In the genomic region with DNA sequence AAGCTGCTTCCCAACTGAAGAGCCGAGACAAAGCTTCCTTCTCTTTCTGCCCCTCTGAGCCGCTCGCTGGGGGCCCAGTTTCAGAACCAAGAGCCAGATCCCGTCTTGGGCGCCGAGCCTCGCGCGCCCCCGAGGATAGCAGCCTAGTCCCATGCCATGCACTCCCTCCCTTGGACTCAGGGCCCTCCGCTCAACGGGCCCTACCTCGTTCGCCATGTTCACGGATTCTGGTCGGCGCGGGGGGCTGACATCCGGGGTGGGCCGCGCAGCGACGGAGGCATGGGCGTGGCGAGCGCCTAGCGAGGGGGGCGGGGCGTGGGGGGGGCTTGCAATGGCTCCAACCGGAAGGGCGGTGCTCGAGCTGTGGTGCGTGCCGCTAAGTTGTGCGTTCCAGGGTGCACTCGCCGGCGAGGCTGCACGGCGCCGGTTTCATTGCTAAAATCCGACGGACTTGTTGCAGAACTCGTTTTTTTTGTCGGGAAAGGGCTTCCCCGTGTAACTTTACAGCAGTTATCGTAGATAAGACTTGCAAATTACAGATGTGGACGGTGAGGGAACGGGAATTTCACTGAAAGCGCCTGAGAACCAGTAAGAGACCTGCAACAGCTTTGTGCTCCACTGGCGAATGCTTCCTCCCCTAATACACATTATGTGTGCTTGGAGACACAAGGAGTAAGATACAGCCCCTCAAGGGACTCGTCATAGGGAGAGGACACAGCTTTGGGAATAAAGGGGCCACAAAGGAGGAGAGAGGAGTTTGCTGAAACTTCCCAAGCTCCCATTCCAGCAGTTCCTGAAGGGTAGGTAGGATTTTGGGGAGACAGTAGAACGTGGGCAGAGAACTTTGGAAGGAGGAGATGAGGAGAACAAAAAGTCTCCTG, we compare ENCODE assay signal across 8 cellular contexts. TPM values are rescaled to one million over a fixed set of nuclear protein-coding genes. Genes with fewer than 3 reads are reported as not detected.
DNase-seq lines count a peak whose midpoint lies in the region; ATAC-seq and TF ChIP-seq lines count a peak whose summit lies in the region.

A gene (minus strand): TSS at position 304 of the 881 bp plus-strand sequence. CDS start 88 bp downstream, at position 216.

- no peaks in the 10 kb centered on the region for H3K9me3 Mint-ChIP-seq in T-helper 1 cell treated with Interleukin-12 subunit alpha and Interleukin-12 subunit beta and Interleukin-4 antibody, amounts not matched to agents 30 μg/mL and 1 μg/mL, for 36 hours
- H3K9me3 Mint-ChIP-seq in progenitor cell of endocrine pancreas (ENCODE audit: low read depth), result peaks cover 3% of the 10 kb centered on the region

- H3K4me1 Mint-ChIP-seq in T-helper 1 cell treated with Interleukin-12 subunit alpha and Interleukin-12 subunit beta and Interleukin-4 antibody, amounts not matched to agents 30 μg/mL and 1 μg/mL, for 36 hours (ENCODE audit: low read depth), result peaks cover 26% of the 10 kb centered on the region
- H3K4me1 Mint-ChIP-seq in progenitor cell of endocrine pancreas (ENCODE audit: low read depth), result peaks cover 45% of the 10 kb centered on the region

- peak; percentile 95 for ATAC-seq in HG02798 (IDR thresholded peaks at IDR 0.05; ENCODE audit: poor library complexity, unreplicated experiment)
- ATAC-seq in upper lobe of right lung, result peak; percentile 99

- H3K27me3 Mint-ChIP-seq in T-helper 1 cell treated with Interleukin-12 subunit alpha and Interleukin-12 subunit beta and Interleukin-4 antibody, amounts not matched to agents 30 μg/mL and 1 μg/mL, for 36 hours (ENCODE audit: low read depth), result peaks cover 4% of the 10 kb centered on the region
- no peaks in the 10 kb centered on the region for H3K27me3 Mint-ChIP-seq in progenitor cell of endocrine pancreas

- H3K4me1 ChIP-seq in left ventricle myocardium inferior (peaks cover 77% of the 10 kb centered on the region), upper lobe of right lung (peaks cover 23% of the 10 kb centered on the region)

- intact Hi-C loops in left ventricle myocardium inferior (cut with micrococcal nuclease) (no loop called here), upper lobe of right lung (cut with DNase I) (no loop called here)

- peaks cover 15% of the 10 kb centered on the region for H3K36me3 Mint-ChIP-seq in T-helper 1 cell treated with Interleukin-12 subunit alpha and Interleukin-12 subunit beta and Interleukin-4 antibody, amounts not matched to agents 30 μg/mL and 1 μg/mL, for 36 hours (ENCODE audit: low read depth)
- peaks cover 19% of the 10 kb centered on the region for H3K36me3 Mint-ChIP-seq in progenitor cell of endocrine pancreas (ENCODE audit: insufficient read depth)

- H3K36me3 ChIP-seq in left ventricle myocardium inferior (peaks cover 20% of the 10 kb centered on the region), upper lobe of right lung (peaks cover 21% of the 10 kb centered on the region)

- H3K27me3 ChIP-seq in left ventricle myocardium inferior (ENCODE audit: low read depth) (no peaks in the 10 kb centered on the region), upper lobe of right lung (no peaks in the 10 kb centered on the region)

- H3K27ac ChIP-seq in left ventricle myocardium inferior (replicated peaks), result peak within 1 kb of the TSS; percentile 95
- peak within 1 kb of the TSS; percentile 96 for H3K27ac ChIP-seq in upper lobe of right lung

- peak within 1 kb of the TSS; percentile 78 for H3K4me3 ChIP-seq in left ventricle myocardium inferior
- H3K4me3 ChIP-seq in upper lobe of right lung, result peak within 1 kb of the TSS; percentile 76

- peak within 1 kb of the TSS; percentile 94 for H3K4me3 Mint-ChIP-seq in T-helper 1 cell treated with Interleukin-12 subunit alpha and Interleukin-12 subunit beta and Interleukin-4 antibody, amounts not matched to agents 30 μg/mL and 1 μg/mL, for 36 hours
- peak within 1 kb of the TSS; percentile 97 for H3K4me3 Mint-ChIP-seq in progenitor cell of endocrine pancreas (ENCODE audit: low read depth)

- TF ChIP-seq CTCF in GM13976 (IDR thresholded peaks at IDR 0.05; ENCODE audit: borderline replicate concordance, control extremely low read depth, extremely low read depth, insufficient read depth, missing control alignments) (no peak), left ventricle myocardium inferior (IDR thresholded peaks at IDR 0.05; ENCODE audit: borderline replicate concordance) (peak; percentile 10), progenitor cell of endocrine pancreas (IDR thresholded peaks at IDR 0.05; ENCODE audit: unreplicated experiment) (no peak), upper lobe of right lung (IDR thresholded peaks at IDR 0.05) (no peak)

- DNase-seq in GM13976 (ENCODE audit: low spot score) (peak; percentile 95), NCI-H1417 treated with DMSO at 0.1 percent for 48 hours (lab: John Stamatoyannopoulos, UW) (peak; percentile 40), amniotic stem cell (lab: John Stamatoyannopoulos, UW) (peak; percentile 80), left ventricle myocardium inferior (peak; percentile 92), progenitor cell of endocrine pancreas (ENCODE audit: low spot score, unreplicated experiment) (peak; percentile 77), upper lobe of right lung (peak; percentile 96)

- H3K27ac Mint-ChIP-seq in T-helper 1 cell treated with Interleukin-12 subunit alpha and Interleukin-12 subunit beta and Interleukin-4 antibody, amounts not matched to agents 30 μg/mL and 1 μg/mL, for 36 hours, result peak within 1 kb of the TSS; percentile 95
- peak within 1 kb of the TSS; percentile 98 for H3K27ac Mint-ChIP-seq in progenitor cell of endocrine pancreas

- in situ Hi-C loops in GM13976 (cut with MboI; ENCODE audit: low sequenced_read_pairs, unreplicated experiment), result no loop called here

- H3K9me3 ChIP-seq in left ventricle myocardium inferior (replicated peaks), result no peaks in the 10 kb centered on the region
- H3K9me3 ChIP-seq in upper lobe of right lung, result no peaks in the 10 kb centered on the region

RNA-seq across cellular contexts. Expression of the gene that starts here (rescaled TPM):
- total RNA-seq in left ventricle myocardium inferior (179 TPM), progenitor cell of endocrine pancreas (211 and 213 TPM in 2 replicates), upper lobe of right lung (166 TPM)

Comparison
In these comparisons a context has a peak if more than half of its experiments do, and no peak if none do; other contexts are left out.
1. Peak in every context shown above with its lines: DNase-seq, ATAC-seq, H3K4me3 ChIP-seq and H3K27ac ChIP-seq.
2. DNase-seq: peak in every context shown above with its lines; median percentile 96 in upper lobe of right lung; 95 in GM13976; 92 in left ventricle myocardium inferior; 80 in amniotic stem cell; 77 in progenitor cell of endocrine pancreas; 40 in NCI-H1417 treated with DMSO at 0.1 percent for 48 hours.